Comparison of ENCODE assay signal across 9 cellular contexts in genomic region chr20:21719592-21720214, GRCh38. TPM values are rescaled to one million over a fixed set of nuclear protein-coding genes. Genes with fewer than 3 reads are reported as not detected.
DNase-seq lines count a peak whose midpoint lies in the region; ATAC-seq and TF ChIP-seq lines count a peak whose summit lies in the region.
"Had no signal": no experiment of that assay in that cellular context is flagged by ENCODE, and none has a peak within 500 bp of the region (broad histone marks: within the 10 kb centered on the region; RNA-seq: fewer than 3 reads in every experiment).

No MANE protein-coding gene starts in this region.

- H3K27ac Mint-ChIP-seq in effector memory CD8-positive, alpha-beta T cell, result no peak overlapping the region
- no peak overlapping the region for H3K27ac Mint-ChIP-seq in neural progenitor cell
- H3K27ac Mint-ChIP-seq: memory B cell had no signal

- H4K20me1 ChIP-seq in MM.1S (ENCODE audit: insufficient read depth, low read length) (no peaks in the 10 kb centered on the region), neural progenitor cell (ENCODE audit: low read depth) (peaks cover 28% of the 10 kb centered on the region)

- no peaks in the 10 kb centered on the region for H3K4me1 ChIP-seq in MM.1S (ENCODE audit: low read length)
- H3K4me1 ChIP-seq in neural progenitor cell, result no peaks in the 10 kb centered on the region

- H3K79me2 ChIP-seq in MM.1S (ENCODE audit: low read length) (no peaks in the 10 kb centered on the region), neural progenitor cell (ENCODE audit: low read depth) (no peaks in the 10 kb centered on the region)

- no peak for ATAC-seq in effector memory CD8-positive, alpha-beta T cell (replicated peaks)
- ATAC-seq in GM21825 (IDR thresholded peaks at IDR 0.05; ENCODE audit: unreplicated experiment) (no peak), sciatic nerve (no peak)

- H3K27me3 ChIP-seq in MM.1S (replicated peaks; ENCODE audit: insufficient read depth, low read length) (no peaks in the 10 kb centered on the region), neural progenitor cell (peaks cover 60% of the 10 kb centered on the region)

- H3K4me3 ChIP-seq in GM12864 (ENCODE audit: low read depth, low read length) (no peak overlapping the region), MM.1S (ENCODE audit: low read length) (peak overlapping the region; percentile 40; the same call in 1 of the 2 replicates), neural progenitor cell (no peak overlapping the region)

- H3K4me3 Mint-ChIP-seq in effector memory CD8-positive, alpha-beta T cell, result no peak overlapping the region
- no peak overlapping the region for H3K4me3 Mint-ChIP-seq in neural progenitor cell
- H3K4me3 Mint-ChIP-seq: memory B cell had no signal

- TF ChIP-seq CTCF in GM12864 (IDR thresholded peaks at IDR 0.05; ENCODE audit: low read depth, low read length, missing control alignments), result peak; percentile 63
- peak; percentile 81 for TF ChIP-seq CTCF in MM.1S (IDR thresholded peaks at IDR 0.05; ENCODE audit: low read length)
- peak; percentile 94 for TF ChIP-seq CTCF in neural progenitor cell (IDR thresholded peaks at IDR 0.05)

- intact Hi-C loops in sciatic nerve (cut with DNase I), result loop anchor here (10.0 kb wide), 1 partner anchor 595 kb away; no protein-coding TSS in a partner anchor

- H2AFZ ChIP-seq in MM.1S (ENCODE audit: low read length) (peak overlapping the region; percentile 70), neural progenitor cell (replicated peaks) (no peak overlapping the region)

- H3F3A ChIP-seq in MM.1S (ENCODE audit: insufficient read depth, low read length), result no peaks in the 10 kb centered on the region
- H3F3A ChIP-seq in neural progenitor cell (ENCODE audit: low read depth), result peaks cover 13% of the 10 kb centered on the region

- no peaks in the 10 kb centered on the region for H3K9me3 Mint-ChIP-seq in effector memory CD8-positive, alpha-beta T cell
- no peaks in the 10 kb centered on the region for H3K9me3 Mint-ChIP-seq in neural progenitor cell

- H3K9me3 ChIP-seq in MM.1S (replicated peaks; ENCODE audit: insufficient read depth, low read length) (no peaks in the 10 kb centered on the region), neural progenitor cell (ENCODE audit: low read depth) (no peaks in the 10 kb centered on the region)

- no peaks in the 10 kb centered on the region for H3K36me3 Mint-ChIP-seq in effector memory CD8-positive, alpha-beta T cell (ENCODE audit: insufficient read depth)
- no peaks in the 10 kb centered on the region for H3K36me3 Mint-ChIP-seq in neural progenitor cell

- DNase-seq in AG08396 (ENCODE audit: low spot score), result peak; percentile 70
- peak; percentile 13 for DNase-seq in GM12864 (ENCODE audit: low read depth)
- DNase-seq in MM.1S, result peak; percentile 79
- DNase-seq in SIG-M5 (lab: John Stamatoyannopoulos, UW), result peak; percentile 8
- peak; percentile 5 to 14 (median 5) for DNase-seq in effector memory CD8-positive, alpha-beta T cell
- DNase-seq in neural progenitor cell (ENCODE audit: low spot score), result peak; percentile 71
- DNase-seq in sciatic nerve (ENCODE audit: low spot score), result no peak

- H3K4me1 Mint-ChIP-seq in effector memory CD8-positive, alpha-beta T cell (ENCODE audit: low read depth in 2 of 2), result no peaks in the 10 kb centered on the region
- no peaks in the 10 kb centered on the region for H3K4me1 Mint-ChIP-seq in neural progenitor cell

- no peaks in the 10 kb centered on the region for H3K9me2 ChIP-seq in MM.1S (replicated peaks; ENCODE audit: insufficient read depth, low read length)

- H3K36me3 ChIP-seq in MM.1S (replicated peaks; ENCODE audit: insufficient read depth, low read length), result no peaks in the 10 kb centered on the region
- H3K36me3 ChIP-seq in neural progenitor cell, result no peaks in the 10 kb centered on the region

- H3K27me3 Mint-ChIP-seq in effector memory CD8-positive, alpha-beta T cell, result peaks cover 23 to 35% of the 10 kb centered on the region in 2 donors
- peaks cover 35% of the 10 kb centered on the region for H3K27me3 Mint-ChIP-seq in neural progenitor cell (ENCODE audit: insufficient read depth, low read depth)

- H3K4me2 ChIP-seq in MM.1S (ENCODE audit: low read depth, low read length) (peak overlapping the region; percentile 40; the same call in 1 of the 2 replicates), neural progenitor cell (no peak overlapping the region)

- H3K27ac ChIP-seq in MM.1S (ENCODE audit: low read length) (no peak overlapping the region), neural progenitor cell (no peak overlapping the region)

- H3K9ac ChIP-seq in MM.1S (ENCODE audit: low read length) (no peak overlapping the region), neural progenitor cell (no peak overlapping the region)

RNA-seq across cellular contexts. Expression of gene PAX1, which starts 14.2 kb away (rescaled TPM):
- total RNA-seq in neural progenitor cell (ENCODE audit: low replicate concordance), result not detected in 2 replicates
- total RNA-seq in sciatic nerve, result 0.27 TPM
